In the genomic region with DNA sequence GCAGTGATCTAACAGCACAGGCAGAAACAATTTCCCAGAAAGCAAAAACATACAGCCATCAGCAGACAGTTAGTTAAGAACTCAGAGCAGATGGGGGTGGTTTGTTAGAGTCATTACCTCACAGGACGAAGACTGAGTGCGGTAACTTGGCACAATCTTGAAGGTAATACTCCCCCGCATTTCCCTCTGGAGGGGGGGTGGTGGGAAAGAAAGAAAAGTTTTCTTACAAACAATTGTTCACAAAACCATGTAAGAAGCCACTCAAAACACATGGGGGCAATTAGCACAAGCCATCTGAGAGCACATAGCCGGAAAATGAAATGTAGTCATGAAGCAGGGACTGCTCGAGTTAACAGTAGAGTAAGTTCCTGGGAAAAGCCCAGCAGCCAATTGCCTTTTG, we compare ENCODE assay signal across 9 cellular contexts.
DNase-seq lines count a peak whose midpoint lies in the region; ATAC-seq and TF ChIP-seq lines count a peak whose summit lies in the region.
"Had no signal": no experiment of that assay in that cellular context is flagged by ENCODE, and none has a peak within 500 bp of the region (broad histone marks: within the 10 kb centered on the region; RNA-seq: fewer than 3 reads in every experiment).

No MANE protein-coding gene starts in this region.

- no peaks in the 10 kb centered on the region for H3K36me3 ChIP-seq in PC-9 (ENCODE audit: low read depth)
- H3K36me3 ChIP-seq: right lobe of liver had no signal

- H3K79me2 ChIP-seq in PC-9 (ENCODE audit: low read depth) = no peaks in the 10 kb centered on the region

- TF ChIP-seq CTCF in PC-9 (conservative IDR thresholded peaks at IDR 0.05) = no peak

- intact Hi-C loops in activated T-helper 2 cell treated with anti-CD3 and anti-CD28 coated beads, Interferon-gamma antibody, Interleukin-2, Interleukin-4, amounts not matched to agents 10 μg/mL and 5 μg/mL and 100 μg/mL, durations not matched to agents 14 hours and 24 hours and 36 hours (cut with micrococcal nuclease) = loop anchor here (1.0 to 5.0 kb wide), 3 partner anchors 41 to 201 kb away; no protein-coding TSS in a partner anchor
- intact Hi-C loops in PC-9 (cut with micrococcal nuclease; ENCODE audit: unreplicated experiment) = no loop called here

- no peaks in the 10 kb centered on the region for H3K9me2 ChIP-seq in PC-9 (ENCODE audit: insufficient read depth)

- peak overlapping the region; percentile 60 for H3K27ac Mint-ChIP-seq in activated T-helper 2 cell treated with anti-CD3 and anti-CD28 coated beads, Interferon-gamma antibody, Interleukin-2, Interleukin-4, amounts not matched to agents 10 μg/mL and 5 μg/mL and 100 μg/mL, durations not matched to agents 14 hours and 24 hours and 36 hours

- H3K27ac ChIP-seq in PC-9 = no peak overlapping the region
- H3K27ac ChIP-seq: right lobe of liver had no signal

- no peak overlapping the region for H3K4me2 ChIP-seq in PC-9

- POLR2A ChIA-PET in PC-9 (lab: Charles Lee; ENCODE audit: unreplicated experiment) = no interaction called here

- no peaks in the 10 kb centered on the region for H3K27me3 ChIP-seq in PC-9 (ENCODE audit: insufficient read depth, low read depth)

- no peaks in the 10 kb centered on the region for H3K27me3 Mint-ChIP-seq in activated T-helper 2 cell treated with anti-CD3 and anti-CD28 coated beads, Interferon-gamma antibody, Interleukin-2, Interleukin-4, amounts not matched to agents 10 μg/mL and 5 μg/mL and 100 μg/mL, durations not matched to agents 14 hours and 24 hours and 36 hours (ENCODE audit: low read depth)

- H4K20me1 ChIP-seq in PC-9 (ENCODE audit: insufficient read depth) = no peaks in the 10 kb centered on the region

- peaks cover 38% of the 10 kb centered on the region for H3K4me1 Mint-ChIP-seq in activated T-helper 2 cell treated with anti-CD3 and anti-CD28 coated beads, Interferon-gamma antibody, Interleukin-2, Interleukin-4, amounts not matched to agents 10 μg/mL and 5 μg/mL and 100 μg/mL, durations not matched to agents 14 hours and 24 hours and 36 hours (ENCODE audit: low read depth)

- no peaks in the 10 kb centered on the region for H3K9me3 ChIP-seq in PC-9 (ENCODE audit: insufficient read depth, low read depth)
- H3K9me3 ChIP-seq: right lobe of liver had no signal

- H3K4me1 ChIP-seq in PC-9 (replicated peaks; ENCODE audit: insufficient read depth) = no peaks in the 10 kb centered on the region

- no TSS peak for BruUV-seq in PC-9 (replicated peaks; lab: Mats Ljungman, UMichigan)

- no peaks in the 10 kb centered on the region for H3K9me3 Mint-ChIP-seq in activated T-helper 2 cell treated with anti-CD3 and anti-CD28 coated beads, Interferon-gamma antibody, Interleukin-2, Interleukin-4, amounts not matched to agents 10 μg/mL and 5 μg/mL and 100 μg/mL, durations not matched to agents 14 hours and 24 hours and 36 hours

- no peaks in the 10 kb centered on the region for H3F3A ChIP-seq in PC-9 (ENCODE audit: insufficient read depth, low read depth)

- H3K36me3 Mint-ChIP-seq in activated T-helper 2 cell treated with anti-CD3 and anti-CD28 coated beads, Interferon-gamma antibody, Interleukin-2, Interleukin-4, amounts not matched to agents 10 μg/mL and 5 μg/mL and 100 μg/mL, durations not matched to agents 14 hours and 24 hours and 36 hours (ENCODE audit: low read depth) = peaks cover 5% of the 10 kb centered on the region

- peak; percentile 62 for DNase-seq in activated effector memory CD4-positive, alpha-beta T cell treated with anti-CD3 and anti-CD28 coated beads, Interleukin-2, amount 50 U/mL, for 16 hours
- no peak for DNase-seq in activated effector memory CD4-positive, alpha-beta T cell treated with Interleukin-2 at 50 U/mL for 16 hours
- DNase-seq in activated T-helper 2 cell treated with anti-CD3 and anti-CD28 coated beads, Interferon-gamma antibody, Interleukin-2, Interleukin-4, amounts not matched to agents 10 μg/mL and 5 μg/mL and 100 μg/mL, durations not matched to agents 14 hours and 24 hours and 36 hours (ENCODE audit: low spot score) = no peak
- DNase-seq in kidney tubule cell (ENCODE audit: low spot score) = peak; percentile 23
- peak; percentile 14 for DNase-seq in superior temporal gyrus (ENCODE audit: extremely low spot score)
- no peak for DNase-seq in GM19240 (ENCODE audit: insufficient read length, low spot score)
- DNase-seq in PC-9 = no peak
- DNase-seq: right lobe of liver had no signal

- H2AFZ ChIP-seq in PC-9 = no peak overlapping the region

- H3K4me3 Mint-ChIP-seq in activated T-helper 2 cell treated with anti-CD3 and anti-CD28 coated beads, Interferon-gamma antibody, Interleukin-2, Interleukin-4, amounts not matched to agents 10 μg/mL and 5 μg/mL and 100 μg/mL, durations not matched to agents 14 hours and 24 hours and 36 hours (ENCODE audit: low read depth) = no peak overlapping the region

- no peak overlapping the region for H3K4me3 ChIP-seq in PC-9
- H3K4me3 ChIP-seq: right lobe of liver had no signal

- no peak for ATAC-seq in HG02885 (IDR thresholded peaks at IDR 0.05; ENCODE audit: poor library complexity, unreplicated experiment)

- CTCF ChIA-PET in PC-9 (lab: Charles Lee) = no interaction called here

Comparison
In these comparisons a context has a peak if more than half of its experiments do, and no peak if none do; other contexts are left out.
1. DNase-seq: peak in activated effector memory CD4-positive, alpha-beta T cell treated with anti-CD3 and anti-CD28 coated beads, Interleukin-2, amount 50 U/mL, for 16 hours (single experiment), kidney tubule cell (single experiment) and superior temporal gyrus (single experiment); none in activated effector memory CD4-positive, alpha-beta T cell treated with Interleukin-2 at 50 U/mL for 16 hours (single experiment), activated T-helper 2 cell treated with anti-CD3 and anti-CD28 coated beads, Interferon-gamma antibody, Interleukin-2, Interleukin-4, amounts not matched to agents 10 μg/mL and 5 μg/mL and 100 μg/mL, durations not matched to agents 14 hours and 24 hours and 36 hours (single experiment), GM19240 (single experiment) and PC-9 (0 of 2).